ENCODE assay signal across 14 cellular contexts in genomic region chr6:34630040-34630439, GRCh38.
A peak's percentile ranks its signal among the peaks of the same experiment; 100 is the strongest.
DNase-seq lines count a peak whose midpoint lies in the region; FAIRE-seq and TF ChIP-seq lines count a peak whose summit lies in the region.
"Had no signal": no experiment of that assay in that cellular context is flagged by ENCODE, and none has a peak within 500 bp of the region (broad histone marks: within the 10 kb centered on the region; RNA-seq: fewer than 3 reads in every experiment).

No MANE protein-coding gene starts in this region.

- POLR2A ChIA-PET in HEK293T (lab: Yijun Ruan, JAX) (no interaction called here), OCI-LY7 (lab: Charles Lee) (interaction anchor here (0.6 to 1.1 kb wide), 2 partner anchors 10 to 13 kb away, joined by 4 to 7 read pairs; no protein-coding TSS in a partner anchor)

- no peak overlapping the region for H3K4me3 ChIP-seq in mammary epithelial cell (replicated peaks in 1 of 3; ENCODE audit: insufficient read depth in 1 of 3, low read depth in 2 of 3, low read length in 3 of 3)
- H3K4me3 ChIP-seq in kidney epithelial cell (ENCODE audit: low read depth, low read length), result no peak overlapping the region
- no peak overlapping the region for H3K4me3 ChIP-seq in OCI-LY7 (ENCODE audit: low read depth, low read length, poor library complexity, severe bottlenecking)

- H3K79me2 ChIP-seq in mammary epithelial cell (ENCODE audit: insufficient read depth, low read length) (peaks cover 24% of the 10 kb centered on the region), OCI-LY7 (ENCODE audit: insufficient read depth, low read depth, low read length) (peaks cover 17% of the 10 kb centered on the region; the same call in 1 of the 2 replicates)

- no peaks in the 10 kb centered on the region for H3K9me2 ChIP-seq in OCI-LY7 (ENCODE audit: insufficient read depth, low read length)

- in situ Hi-C loops in mammary epithelial cell (cut with MboI; ENCODE audit: low sequenced_read_pairs in 2 of 2), result no loop called here

- H3K36me3 ChIP-seq in mammary epithelial cell (ENCODE audit: insufficient read depth, low read length) (no peaks in the 10 kb centered on the region), kidney epithelial cell (ENCODE audit: control insufficient read depth, insufficient read depth, low read length) (no peaks in the 10 kb centered on the region), OCI-LY7 (ENCODE audit: insufficient read depth, low read length) (peaks cover 52% of the 10 kb centered on the region)

- H4K20me1 ChIP-seq in mammary epithelial cell (ENCODE audit: insufficient read depth, low read length) (no peaks in the 10 kb centered on the region), OCI-LY7 (ENCODE audit: insufficient read depth, low read length) (no peaks in the 10 kb centered on the region)

- CTCF ChIA-PET in mammary epithelial cell (lab: Charles Lee; ENCODE audit: low non-redundant PET) (interaction anchor here (0.6 kb wide), 1 partner anchor 127 kb away, joined by 6 read pairs; the partner anchor contains the start of gene SNRPC), HEK293T (lab: Yijun Ruan, JAX) (no interaction called here), OCI-LY7 (lab: Charles Lee; ENCODE audit: unreplicated experiment) (no interaction called here)

- intact Hi-C loops in mammary epithelial cell (cut with micrococcal nuclease) (no loop called here), OCI-LY7 (cut with micrococcal nuclease; ENCODE audit: unreplicated experiment) (no loop called here)

- BruUV-seq in mammary epithelial cell (replicated peaks; lab: Mats Ljungman, UMichigan) (no TSS peak), OCI-LY7 (replicated peaks; lab: Mats Ljungman, UMichigan) (no TSS peak)

- peak overlapping the region; percentile 6 for H2AFZ ChIP-seq in mammary epithelial cell (ENCODE audit: low read depth, low read length)
- H2AFZ ChIP-seq in OCI-LY7 (ENCODE audit: low read length), result no peak overlapping the region
- H2AFZ ChIP-seq: parathyroid adenoma had no signal

- no peak overlapping the region for H3K9ac ChIP-seq in mammary epithelial cell (ENCODE audit: insufficient read depth, low read length)
- H3K9ac ChIP-seq: parathyroid adenoma had no signal

- H3K9me3 ChIP-seq in mammary epithelial cell (replicated peaks; ENCODE audit: insufficient read depth, low read length), result no peaks in the 10 kb centered on the region
- H3K9me3 ChIP-seq in OCI-LY7 (ENCODE audit: low read length), result no peaks in the 10 kb centered on the region

- FAIRE-seq in HTR-8/SVneo (lab: Jason Lieb, UNC), result no peak
- FAIRE-seq: kidney had no signal

- dilution Hi-C loops in mammary epithelial cell (cut with HindIII; ENCODE audit: low sequenced_read_pairs), result no loop called here

- TF ChIP-seq CTCF in mammary epithelial cell (conservative IDR thresholded peaks at IDR 0.05 in 1 of 2, IDR thresholded peaks at IDR 0.05 in 1 of 2; ENCODE audit: extremely low read depth in 1 of 2, insufficient read depth in 1 of 2, low read depth in 1 of 2, low read length in 2 of 2) (no peak), kidney epithelial cell (IDR thresholded peaks at IDR 0.05; ENCODE audit: insufficient read depth, low read length, poor library complexity, severe bottlenecking) (no peak), OCI-LY7 (conservative IDR thresholded peaks at IDR 0.05; ENCODE audit: low read length) (no peak)

- WGBS in mammary epithelial cell (ENCODE audit: low coverage, missing lambda C conversion rate), result 37% methylated on average over 6 of the region's 6 CpGs

- H3K27me3 ChIP-seq in mammary epithelial cell (ENCODE audit: insufficient read depth, low read length) (no peaks in the 10 kb centered on the region), kidney epithelial cell (ENCODE audit: control insufficient read depth, insufficient read depth, low read length) (no peaks in the 10 kb centered on the region)

- H3K4me2 ChIP-seq in mammary epithelial cell (ENCODE audit: insufficient read depth, low read depth, low read length), result peak overlapping the region; percentile 12
- no peak overlapping the region for H3K4me2 ChIP-seq in OCI-LY7 (ENCODE audit: low read length)

- H3K4me1 ChIP-seq in mammary epithelial cell (ENCODE audit: insufficient read depth, low read length) (peaks cover 19% of the 10 kb centered on the region), OCI-LY7 (ENCODE audit: insufficient read depth, low read length, poor library complexity, severe bottlenecking) (no peaks in the 10 kb centered on the region)
- H3K4me1 ChIP-seq: parathyroid adenoma had no signal

- H3K27ac ChIP-seq in mammary epithelial cell (ENCODE audit: insufficient read depth, low read depth, low read length), result peak overlapping the region; percentile 88
- H3K27ac ChIP-seq in OCI-LY7 (ENCODE audit: low read depth, low read length, poor library complexity, severe bottlenecking), result no peak overlapping the region
- H3K27ac ChIP-seq: parathyroid adenoma had no signal

- peak; percentile 68 for DNase-seq in AG08395 (ENCODE audit: low spot score)
- DNase-seq in HTR-8/SVneo (ENCODE audit: insufficient read length, low spot score), result peak; percentile 41
- peak; percentile 89 for DNase-seq in mammary epithelial cell
- peak; percentile 72 for DNase-seq in kidney epithelial cell (ENCODE audit: low read depth)
- DNase-seq in HEK293T (ENCODE audit: extremely low spot score), result no peak
- no peak for DNase-seq in NAMALWA (ENCODE audit: low spot score)
- no peak for DNase-seq in OCI-LY7 (ENCODE audit: low spot score)
- no peak for DNase-seq in NCI-H526 (lab: John Stamatoyannopoulos, UW)
- DNase-seq: activated T-cell treated with anti-CD3 and anti-CD28 coated beads, Interleukin-2, amount 50 U/mL, for 72 hours; CD4-positive, CD25-positive, alpha-beta regulatory T cell; effector CD4-positive, alpha-beta T cell; kidney; NCI-H1105 treated with DMSO at 0.1 percent for 48 hours had no signal

TF ChIP-seq in HEK293T, 16 proteins besides CTCF, POLR2A, EP300 and RAD21:
- TF ChIP-seq FOXA1 (IDR thresholded peaks at IDR 0.05), result no peak
- no peak for TF ChIP-seq TARDBP (IDR thresholded peaks at IDR 0.05)
- no peak for TF ChIP-seq L3MBTL2 (conservative IDR thresholded peaks at IDR 0.05)
- TF ChIP-seq CTBP1 (IDR thresholded peaks at IDR 0.05; ENCODE audit: borderline replicate concordance), result no peak
- no peak for TF ChIP-seq ZNF384 (IDR thresholded peaks at IDR 0.05)
- TF ChIP-seq BHLHE40 (IDR thresholded peaks at IDR 0.05; ENCODE audit: borderline replicate concordance), result no peak

Comparison
In these comparisons a context has a peak if more than half of its experiments do, and no peak if none do; other contexts are left out.
1. DNase-seq: peak in AG08395 (single experiment), HTR-8/SVneo (single experiment), mammary epithelial cell (single experiment) and kidney epithelial cell (single experiment); none in HEK293T (single experiment), NAMALWA (single experiment), OCI-LY7 (single experiment) and NCI-H526 (0 of 2).